ENCODE assay signal across 21 cellular contexts in genomic region chr5:5511904-5512416, GRCh38.
"Had no signal": no experiment of that assay in that cellular context is flagged by ENCODE, and none has a peak within 500 bp of the region (broad histone marks: within the 10 kb centered on the region; RNA-seq: fewer than 3 reads in every experiment).

No MANE protein-coding gene starts in this region.

- ATAC-seq: Panc1, PC-3, Right ventricle myocardium inferior had no signal

- H3K9me3 ChIP-seq: MG63, SJCRH30 had no signal

- H3K36me3 ChIP-seq: MG63, SJCRH30 had no signal

- H3K4me3 ChIP-seq: MG63, SJCRH30 had no signal

- H3K4me1 ChIP-seq: SJCRH30 had no signal

- H3K27ac ChIP-seq: SJCRH30 had no signal

- DNase-seq: Karpas-422; KG1; MG63; NCI-H1092; NCI-H1105 treated with DMSO at 0.1 percent for 48 hours; NCI-H1417 treated with DMSO at 0.1 percent for 48 hours; NCI-H146; NCI-H1694 treated with DMSO at 0.1 percent for 48 hours; NCI-H1930; NCI-H2107; NCI-H2227 treated with DMSO at 0.1 percent for 48 hours; NCI-H524; NCI-H526 treated with DMSO at 0.1 percent for 48 hours; NCI-H748 treated with DMSO at 0.1 percent for 48 hours; NK-92 treated with Interleukin-12 subunit alpha and Interleukin-12 subunit beta, amount 100 ng/mL, for 24 hours; PC-3; SHP77 treated with DMSO at 0.1 percent for 48 hours; SJCRH30; SW 1271 had no signal

- H3K27me3 ChIP-seq: SJCRH30 had no signal
